ENCODE assay signal across 31 cellular contexts in the genomic region with DNA sequence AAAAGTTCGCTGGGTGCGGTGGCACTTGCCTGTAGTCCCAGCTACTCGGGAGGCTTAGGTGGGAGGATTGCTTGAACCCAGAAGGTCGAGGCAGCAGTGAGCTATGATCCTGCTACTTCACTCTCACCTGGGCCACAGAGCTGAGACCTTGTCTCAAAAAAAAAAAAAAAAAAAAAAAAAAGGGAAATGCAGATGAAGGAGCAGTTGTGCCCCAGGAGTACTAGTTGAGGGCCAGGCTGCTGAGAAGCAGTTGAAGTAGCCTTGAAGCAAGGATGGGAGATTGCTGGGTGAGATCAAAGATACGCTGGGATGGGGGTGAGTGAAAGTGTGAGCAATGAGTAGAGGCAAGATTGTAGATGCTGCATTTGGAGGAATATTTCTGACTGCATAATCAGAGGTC.
DNase-seq lines count a peak whose midpoint lies in the region; ATAC-seq and TF ChIP-seq lines count a peak whose summit lies in the region.
"Had no signal": no experiment of that assay in that cellular context is flagged by ENCODE, and none has a peak within 500 bp of the region (broad histone marks: within the 10 kb centered on the region; RNA-seq: fewer than 3 reads in every experiment).

No MANE protein-coding gene starts in this region.

- no peak for DNase-seq in activated CD4-positive, alpha-beta T cell treated with anti-CD3 and anti-CD28 coated beads, Interleukin-2, amount 10 ng/mL, durations not matched to agents 7 days and 5 days
- DNase-seq in activated CD4-positive, alpha-beta T cell treated with anti-CD3 and anti-CD28 coated beads, Interleukin-2, amount 50 U/mL, for 1 hour, result no peak
- no peak for DNase-seq in activated naive CD8-positive, alpha-beta T cell treated with anti-CD3 and anti-CD28 coated beads, Interleukin-2, amount 10 ng/mL, durations not matched to agents 7 days and 5 days
- no peak for DNase-seq in NK-92 treated with Interleukin-12 subunit alpha and Interleukin-12 subunit beta, amount 100 ng/mL, for 24 hours (lab: John Stamatoyannopoulos, UW)
- no peak for DNase-seq in Right ventricle myocardium inferior (ENCODE audit: missing footprints)
- DNase-seq: activated CD4-positive, alpha-beta T cell treated with anti-CD3 and anti-CD28 coated beads, Interleukin-2, amount 50 U/mL, for 48 hours; activated effector memory CD4-positive, alpha-beta T cell treated with anti-CD3 and anti-CD28 coated beads, Interleukin-2, amount 50 U/mL, for 16 hours; Caco-2; cerebellar nuclear complex; dorsolateral prefrontal cortex; hippocampal formation; mesenchymal stem cell; MM.1S; NCI-H146; NCI-H2107; NCI-H82; sigmoid colon; SK-N-SH; stimulated activated CD4-positive, alpha-beta T cell treated with anti-CD3 and anti-CD28 coated beads, Interleukin-4, amount 100 ng/mL, for 4 hours; T-helper 9 cell; testis had no signal

- H3K27ac Mint-ChIP-seq in activated CD4-positive, alpha-beta T cell treated with anti-CD3 and anti-CD28 coated beads, Interleukin-2, amount 10 ng/mL, durations not matched to agents 7 days and 5 days, result peak overlapping the region; percentile 58
- H3K27ac Mint-ChIP-seq in activated naive CD8-positive, alpha-beta T cell treated with anti-CD3 and anti-CD28 coated beads, Interleukin-2, amount 10 ng/mL, durations not matched to agents 7 days and 5 days, result peak overlapping the region; percentile 66
- H3K27ac Mint-ChIP-seq: stimulated activated memory B cell treated with anti-CD40 and anti-IgM and Interleukin-4, amounts not matched to agents 10 μg/mL and 1 μg/mL and 100 μg/mL, for 72 hours had no signal

- no peaks in the 10 kb centered on the region for H3K9me3 ChIP-seq in HEK293 (ENCODE audit: control insufficient read depth, insufficient read depth, low read depth, low read length)
- no peaks in the 10 kb centered on the region for H3K9me3 ChIP-seq in neutrophil
- H3K9me3 ChIP-seq: BLaER1, Caco-2, gastroesophageal sphincter, prostate gland, sigmoid colon, SK-N-SH, testis had no signal

- H3K4me3 ChIP-seq in HEK293 (ENCODE audit: low read depth, low read length) (no peak overlapping the region), neutrophil (ENCODE audit: low read depth in 1 of 2, low read length in 1 of 2) (peak overlapping the region in 1 of 2 experiments; percentile 25)
- H3K4me3 ChIP-seq: BLaER1, dorsolateral prefrontal cortex, gastroesophageal sphincter, K562, neural progenitor cell, prostate gland, sigmoid colon, testis had no signal

- peaks cover 10% of the 10 kb centered on the region for H3K9me3 Mint-ChIP-seq in activated CD4-positive, alpha-beta T cell treated with anti-CD3 and anti-CD28 coated beads, Interleukin-2, amount 10 ng/mL, durations not matched to agents 7 days and 5 days
- H3K9me3 Mint-ChIP-seq in activated naive CD8-positive, alpha-beta T cell treated with anti-CD3 and anti-CD28 coated beads, Interleukin-2, amount 10 ng/mL, durations not matched to agents 7 days and 5 days, result peaks cover 6% of the 10 kb centered on the region
- H3K9me3 Mint-ChIP-seq: neural progenitor cell; stimulated activated memory B cell treated with anti-CD40 and anti-IgM and Interleukin-4, amounts not matched to agents 10 μg/mL and 1 μg/mL and 100 μg/mL, for 72 hours had no signal

- peaks cover 15% of the 10 kb centered on the region for H3K36me3 Mint-ChIP-seq in activated CD4-positive, alpha-beta T cell treated with anti-CD3 and anti-CD28 coated beads, Interleukin-2, amount 10 ng/mL, durations not matched to agents 7 days and 5 days (ENCODE audit: low read depth)
- peaks cover 17% of the 10 kb centered on the region for H3K36me3 Mint-ChIP-seq in activated naive CD8-positive, alpha-beta T cell treated with anti-CD3 and anti-CD28 coated beads, Interleukin-2, amount 10 ng/mL, durations not matched to agents 7 days and 5 days
- H3K36me3 Mint-ChIP-seq: stimulated activated memory B cell treated with anti-CD40 and anti-IgM and Interleukin-4, amounts not matched to agents 10 μg/mL and 1 μg/mL and 100 μg/mL, for 72 hours had no signal

- no peaks in the 10 kb centered on the region for H3K27me3 Mint-ChIP-seq in activated CD4-positive, alpha-beta T cell treated with anti-CD3 and anti-CD28 coated beads, Interleukin-2, amount 10 ng/mL, durations not matched to agents 7 days and 5 days
- no peaks in the 10 kb centered on the region for H3K27me3 Mint-ChIP-seq in activated naive CD8-positive, alpha-beta T cell treated with anti-CD3 and anti-CD28 coated beads, Interleukin-2, amount 10 ng/mL, durations not matched to agents 7 days and 5 days
- H3K27me3 Mint-ChIP-seq: stimulated activated memory B cell treated with anti-CD40 and anti-IgM and Interleukin-4, amounts not matched to agents 10 μg/mL and 1 μg/mL and 100 μg/mL, for 72 hours had no signal

- H3K4me1 ChIP-seq in HEK293 (ENCODE audit: control insufficient read depth, insufficient read depth, low read length) (no peaks in the 10 kb centered on the region), neutrophil (ENCODE audit: control insufficient read depth in 1 of 2, insufficient read depth in 1 of 2, low read depth in 1 of 2, low read length in 1 of 2) (peaks cover 61 to 76% of the 10 kb centered on the region in 2 experiments)
- H3K4me1 ChIP-seq: Caco-2, neural progenitor cell, prostate gland, sigmoid colon had no signal

- CTCF ChIA-PET in activated CD4-positive, alpha-beta T cell treated with anti-CD3 and anti-CD28 coated beads, Interleukin-2, amount 10 ng/mL, durations not matched to agents 7 days and 5 days (lab: Charles Lee), result no interaction called here
- CTCF ChIA-PET in HEK293 (lab: Yijun Ruan, JAX), result no interaction called here

- H3K36me3 ChIP-seq in HEK293 (ENCODE audit: control insufficient read depth in 2 of 2, insufficient read depth in 1 of 2, low read length in 2 of 2) (no peaks in the 10 kb centered on the region; a peak in 1 of 3 replicates), neutrophil (peaks cover 18% of the 10 kb centered on the region)
- H3K36me3 ChIP-seq: prostate gland, sigmoid colon had no signal

- peaks cover 51% of the 10 kb centered on the region for H3K4me1 Mint-ChIP-seq in activated CD4-positive, alpha-beta T cell treated with anti-CD3 and anti-CD28 coated beads, Interleukin-2, amount 10 ng/mL, durations not matched to agents 7 days and 5 days
- H3K4me1 Mint-ChIP-seq in activated naive CD8-positive, alpha-beta T cell treated with anti-CD3 and anti-CD28 coated beads, Interleukin-2, amount 10 ng/mL, durations not matched to agents 7 days and 5 days, result peaks cover 49% of the 10 kb centered on the region

- no peak for TF ChIP-seq CTCF in HEK293 (tag by site-specific recombination; IDR thresholded peaks at IDR 0.05)
- TF ChIP-seq CTCF in neutrophil (IDR thresholded peaks at IDR 0.05), result no peak

- POLR2A ChIA-PET in activated CD4-positive, alpha-beta T cell treated with anti-CD3 and anti-CD28 coated beads, Interleukin-2, amount 10 ng/mL, durations not matched to agents 7 days and 5 days (lab: Charles Lee), result no interaction called here
- POLR2A ChIA-PET in HEK293 (lab: Yijun Ruan, JAX), result no interaction called here
- POLR2A ChIA-PET in activated naive CD8-positive, alpha-beta T cell treated with anti-CD3 and anti-CD28 coated beads, Interleukin-2, amount 10 ng/mL, durations not matched to agents 7 days and 5 days (lab: Charles Lee), result interaction anchor here (0.6 to 0.7 kb wide), 2 partner anchors 9 to 20 kb away, joined by 3 read pairs; no protein-coding TSS in a partner anchor

- no peak overlapping the region for H3K4me3 Mint-ChIP-seq in activated CD4-positive, alpha-beta T cell treated with anti-CD3 and anti-CD28 coated beads, Interleukin-2, amount 10 ng/mL, durations not matched to agents 7 days and 5 days
- peak overlapping the region; percentile 12 for H3K4me3 Mint-ChIP-seq in activated naive CD8-positive, alpha-beta T cell treated with anti-CD3 and anti-CD28 coated beads, Interleukin-2, amount 10 ng/mL, durations not matched to agents 7 days and 5 days
- H3K4me3 Mint-ChIP-seq: neural progenitor cell; stimulated activated memory B cell treated with anti-CD40 and anti-IgM and Interleukin-4, amounts not matched to agents 10 μg/mL and 1 μg/mL and 100 μg/mL, for 72 hours had no signal

- no peak for ATAC-seq in activated naive CD8-positive, alpha-beta T cell treated with anti-CD3 and anti-CD28 coated beads, Interleukin-2, amount 10 ng/mL, durations not matched to agents 7 days and 5 days (ENCODE audit: low read depth)
- no peak for ATAC-seq in HG03159 (IDR thresholded peaks at IDR 0.05; ENCODE audit: unreplicated experiment)
- no peak for ATAC-seq in Right ventricle myocardium inferior
- ATAC-seq: gastroesophageal sphincter; K562; left lobe of liver; stimulated activated memory B cell treated with anti-CD40 and anti-IgM and Interleukin-4, amounts not matched to agents 10 μg/mL and 1 μg/mL and 100 μg/mL, for 72 hours had no signal

- H3K27ac ChIP-seq in HEK293 (ENCODE audit: extremely low read depth, low read depth, low read length), result no peak overlapping the region
- H3K27ac ChIP-seq in neutrophil, result peak overlapping the region; percentile 87
- H3K27ac ChIP-seq: BLaER1, dorsolateral prefrontal cortex, gastroesophageal sphincter, neural progenitor cell, prostate gland, sigmoid colon, testis had no signal

- intact Hi-C loops in Right ventricle myocardium inferior (cut with DNase I), result no loop called here

- H3K27me3 ChIP-seq in neutrophil, result no peaks in the 10 kb centered on the region
- H3K27me3 ChIP-seq: BLaER1, dorsolateral prefrontal cortex, gastroesophageal sphincter, neural progenitor cell, sigmoid colon, testis had no signal

TF ChIP-seq in HEK293, 187 proteins besides CTCF, POLR2A, EP300 and RAD21:
- TF ChIP-seq ZNF600 (tag by site-specific recombination; IDR thresholded peaks at IDR 0.05), result no peak
- TF ChIP-seq, protein P1, sequence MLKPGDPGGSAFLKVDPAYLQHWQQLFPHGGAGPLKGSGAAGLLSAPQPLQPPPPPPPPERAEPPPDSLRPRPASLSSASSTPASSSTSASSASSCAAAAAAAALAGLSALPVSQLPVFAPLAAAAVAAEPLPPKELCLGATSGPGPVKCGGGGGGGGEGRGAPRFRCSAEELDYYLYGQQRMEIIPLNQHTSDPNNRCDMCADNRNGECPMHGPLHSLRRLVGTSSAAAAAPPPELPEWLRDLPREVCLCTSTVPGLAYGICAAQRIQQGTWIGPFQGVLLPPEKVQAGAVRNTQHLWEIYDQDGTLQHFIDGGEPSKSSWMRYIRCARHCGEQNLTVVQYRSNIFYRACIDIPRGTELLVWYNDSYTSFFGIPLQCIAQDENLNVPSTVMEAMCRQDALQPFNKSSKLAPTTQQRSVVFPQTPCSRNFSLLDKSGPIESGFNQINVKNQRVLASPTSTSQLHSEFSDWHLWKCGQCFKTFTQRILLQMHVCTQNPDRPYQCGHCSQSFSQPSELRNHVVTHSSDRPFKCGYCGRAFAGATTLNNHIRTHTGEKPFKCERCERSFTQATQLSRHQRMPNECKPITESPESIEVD (tag by site-specific recombination; IDR thresholded peaks at IDR 0.05), result no peak
- TF ChIP-seq ZNF10 (tag by site-specific recombination; IDR thresholded peaks at IDR 0.05), result 0 out of 2 replicates have a peak, but pooled peaks have one; percentile 29
- no peak for TF ChIP-seq ZNF121 (tag by site-specific recombination; IDR thresholded peaks at IDR 0.05)
- TF ChIP-seq ZNF169 (tag by site-specific recombination; IDR thresholded peaks at IDR 0.05), result no peak
